7 cellular contexts compared by ENCODE assay signal in the genomic region with DNA sequence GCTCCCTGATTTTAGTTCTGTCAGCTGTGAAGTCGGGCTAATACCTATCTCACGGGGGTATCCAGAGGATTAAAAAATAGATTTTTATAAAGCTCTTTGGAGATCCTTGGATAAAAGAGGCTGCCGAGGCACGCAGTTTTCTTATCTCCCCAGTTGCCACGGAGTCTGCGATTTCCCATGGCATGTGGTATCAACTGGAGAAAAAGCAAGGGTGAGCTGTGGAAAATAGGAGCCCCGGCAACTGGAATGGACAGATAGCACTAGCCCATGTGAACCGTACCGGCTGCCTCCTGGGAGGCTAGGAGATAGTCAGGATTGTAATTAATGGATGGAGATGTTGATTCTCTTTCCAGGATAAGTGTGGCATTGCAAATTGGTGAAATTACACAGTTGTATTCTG.
"Had no signal": no experiment of that assay in that cellular context is flagged by ENCODE, and none has a peak within 500 bp of the region (broad histone marks: within the 10 kb centered on the region; RNA-seq: fewer than 3 reads in every experiment).

No MANE protein-coding gene starts in this region.

- H3K27ac Mint-ChIP-seq: HFFc6 had no signal

- H2AFZ ChIP-seq: GM23248 had no signal

- H3K4me1 ChIP-seq: HAP-1 had no signal

- ATAC-seq: HCT116 had no signal

- H3K4me3 ChIP-seq: GM23248, HAP-1 had no signal

- DNase-seq: GM23248, GOT3, H7, HFFc6, IMR-90 had no signal

- H3K4me3 Mint-ChIP-seq: HFFc6 had no signal

- H3K9me3 ChIP-seq: HAP-1 had no signal

- H3K27ac ChIP-seq: GM23248 had no signal

- H3K36me3 ChIP-seq: HAP-1 had no signal

- H3K9me3 Mint-ChIP-seq: HFFc6 had no signal

- H3K9ac ChIP-seq: GM23248 had no signal
